In the genomic region with DNA sequence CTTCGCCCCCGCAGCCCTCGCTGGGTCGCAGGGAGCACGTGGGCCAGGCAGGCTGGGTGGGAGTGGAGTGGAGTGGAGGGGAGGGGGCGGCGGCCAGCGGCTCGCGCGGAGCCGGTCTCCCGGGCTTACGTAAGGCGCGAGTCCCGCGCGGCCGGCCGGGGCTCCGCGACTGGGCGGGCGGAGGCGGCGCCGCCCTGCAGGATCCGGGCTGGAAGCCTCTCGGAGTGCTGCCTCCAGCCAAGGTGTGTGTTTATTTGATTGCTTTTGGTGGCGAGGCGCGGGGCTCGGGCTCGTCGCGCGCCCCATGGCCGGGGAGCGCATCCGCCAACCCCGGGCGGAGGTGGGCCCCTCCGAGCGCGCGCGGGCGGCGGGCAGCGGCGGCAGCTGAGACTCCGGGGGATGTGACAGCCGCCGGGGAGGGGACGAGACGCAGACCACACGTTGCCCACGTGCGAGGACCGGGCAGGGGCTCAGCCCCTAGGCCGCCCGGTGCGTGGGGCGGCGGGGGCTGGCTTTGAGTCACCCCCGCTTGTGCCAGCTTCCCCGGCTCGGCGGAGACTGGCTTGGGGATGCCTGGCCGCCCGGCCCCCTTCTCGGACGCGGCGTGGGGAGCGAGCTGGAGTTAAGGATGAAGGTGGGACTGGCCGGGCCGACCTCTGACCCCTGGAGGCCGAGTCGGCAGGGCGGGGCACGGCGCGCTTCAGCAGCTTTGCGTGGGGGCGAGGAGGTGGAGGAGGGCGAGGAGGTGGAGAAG, we compare ENCODE assay signal across 8 cellular contexts. TPM values are rescaled to one million over a fixed set of nuclear protein-coding genes. Genes with fewer than 3 reads are reported as not detected.
DNase-seq lines count a peak whose midpoint lies in the region; ATAC-seq, FAIRE-seq and TF ChIP-seq lines count a peak whose summit lies in the region.

No MANE protein-coding gene starts in this region.

- peak; percentile 19 for ATAC-seq in WTC11
- ATAC-seq in effector memory CD8-positive, alpha-beta T cell (replicated peaks), result peak; percentile 43
- ATAC-seq in stimulated activated naive B cell treated with anti-CD40 and anti-IgM and Interleukin-4, amounts not matched to agents 10 μg/mL and 1 μg/mL and 100 μg/mL, for 72 hours (replicated peaks), result peak; percentile 48 to 61

- H3K27me3 ChIP-seq in KMS-11 (ENCODE audit: insufficient read depth, low read depth) (no peaks in the 10 kb centered on the region; the same call in 1 of the 2 replicates), mesenchymal stem cell (ENCODE audit: control insufficient read depth in 1 of 2, insufficient read depth in 1 of 2, low read length in 2 of 2) (peaks cover 0 to 5% of the 10 kb centered on the region in 2 experiments)

- peak overlapping the region; percentile 39 for H3K4me3 ChIP-seq in KMS-11 (IDR thresholded peaks at IDR 0.05; ENCODE audit: insufficient read depth, low read depth, low read length)
- peak overlapping the region; percentile 85 to 93 for H3K4me3 ChIP-seq in mesenchymal stem cell (ENCODE audit: insufficient read depth in 1 of 2, low read depth in 1 of 2, low read length in 2 of 2)

- H2BK12ac ChIP-seq in mesenchymal stem cell (ENCODE audit: low read length in 2 of 2), result no peak overlapping the region

- POLR2A ChIA-PET in WTC11 (lab: Charles Lee), result interaction anchor here (0.6 to 1.4 kb wide), 2 partner anchors 20 to 614 kb away, joined by 4 to 5 read pairs; no protein-coding TSS in a partner anchor

- peak overlapping the region in 1 of 2 experiments; percentile 42 for H3K4ac ChIP-seq in mesenchymal stem cell (ENCODE audit: low read depth in 1 of 2, low read length in 2 of 2)

- H3K79me2 ChIP-seq in KMS-11 (ENCODE audit: insufficient read depth, low read depth), result no peaks in the 10 kb centered on the region

- no peak overlapping the region for H2BK15ac ChIP-seq in mesenchymal stem cell (ENCODE audit: low read depth, poor library complexity, severe bottlenecking)

- H3K9me3 Mint-ChIP-seq in WTC11, result no peaks in the 10 kb centered on the region
- H3K9me3 Mint-ChIP-seq in effector memory CD8-positive, alpha-beta T cell, result no peaks in the 10 kb centered on the region
- no peaks in the 10 kb centered on the region for H3K9me3 Mint-ChIP-seq in stimulated activated naive B cell treated with anti-CD40 and anti-IgM and Interleukin-4, amounts not matched to agents 10 μg/mL and 1 μg/mL and 100 μg/mL, for 72 hours

- H4K91ac ChIP-seq in mesenchymal stem cell (ENCODE audit: low read length), result peak overlapping the region; percentile 64

- no peaks in the 10 kb centered on the region for H3K36me3 ChIP-seq in KMS-11 (ENCODE audit: insufficient read depth)
- H3K36me3 ChIP-seq in mesenchymal stem cell (ENCODE audit: control insufficient read depth in 1 of 2, insufficient read depth in 2 of 2, low read depth in 1 of 2, low read length in 2 of 2), result no peaks in the 10 kb centered on the region

- peaks cover 4% of the 10 kb centered on the region; the same call in 1 of the 2 replicates for H3K36me3 Mint-ChIP-seq in WTC11
- H3K36me3 Mint-ChIP-seq in effector memory CD8-positive, alpha-beta T cell (ENCODE audit: insufficient read depth), result no peaks in the 10 kb centered on the region
- no peaks in the 10 kb centered on the region for H3K36me3 Mint-ChIP-seq in stimulated activated naive B cell treated with anti-CD40 and anti-IgM and Interleukin-4, amounts not matched to agents 10 μg/mL and 1 μg/mL and 100 μg/mL, for 72 hours

- H4K8ac ChIP-seq in mesenchymal stem cell (ENCODE audit: low read length), result no peak overlapping the region

- H3K4me1 ChIP-seq in KMS-11 (ENCODE audit: low read depth, poor library complexity, severe bottlenecking), result peaks cover 8% of the 10 kb centered on the region
- H3K4me1 ChIP-seq in mesenchymal stem cell (ENCODE audit: control insufficient read depth, insufficient read depth, low read depth, low read length), result peaks cover 11% of the 10 kb centered on the region

- H4K20me1 ChIP-seq in KMS-11 (ENCODE audit: insufficient read depth), result no peaks in the 10 kb centered on the region

- no peak for TF ChIP-seq CTCF in KMS-11 (conservative IDR thresholded peaks at IDR 0.05; ENCODE audit: low read depth, low read length)
- TF ChIP-seq CTCF in WTC11 (IDR thresholded peaks at IDR 0.05), result no peak

- no peak overlapping the region for H2BK5ac ChIP-seq in mesenchymal stem cell (ENCODE audit: low read depth, low read length, poor library complexity, severe bottlenecking)

- H3K4me1 Mint-ChIP-seq in WTC11, result peaks cover 59% of the 10 kb centered on the region
- peaks cover 3 to 6% of the 10 kb centered on the region in 2 donors for H3K4me1 Mint-ChIP-seq in effector memory CD8-positive, alpha-beta T cell (ENCODE audit: low read depth in 2 of 2)
- peaks cover 9 to 11% of the 10 kb centered on the region in 2 donors for H3K4me1 Mint-ChIP-seq in stimulated activated naive B cell treated with anti-CD40 and anti-IgM and Interleukin-4, amounts not matched to agents 10 μg/mL and 1 μg/mL and 100 μg/mL, for 72 hours

- no peak overlapping the region for H3K27ac ChIP-seq in KMS-11
- no peak overlapping the region for H3K27ac ChIP-seq in mesenchymal stem cell (ENCODE audit: low read length, poor library complexity, severe bottlenecking)

- H3K4me2 ChIP-seq in KMS-11, result peak overlapping the region; percentile 78
- H3K4me2 ChIP-seq in mesenchymal stem cell (ENCODE audit: low read length, poor library complexity, severe bottlenecking), result peak overlapping the region; percentile 98

- TF ChIP-seq POLR2A in H54 (IDR thresholded peaks at IDR 0.05; ENCODE audit: low read depth, low read length), result no peak

- H3K27ac Mint-ChIP-seq in WTC11, result peak overlapping the region; percentile 91
- H3K27ac Mint-ChIP-seq in effector memory CD8-positive, alpha-beta T cell, result no peak overlapping the region
- peak overlapping the region; percentile 82 for H3K27ac Mint-ChIP-seq in stimulated activated naive B cell treated with anti-CD40 and anti-IgM and Interleukin-4, amounts not matched to agents 10 μg/mL and 1 μg/mL and 100 μg/mL, for 72 hours

- WGBS in mesenchymal stem cell, result 1% methylated on average over 49 of the region's 88 CpGs

- no peak overlapping the region for H2AK5ac ChIP-seq in mesenchymal stem cell (ENCODE audit: low read length, severe bottlenecking)

- peaks cover 13% of the 10 kb centered on the region for H3K27me3 Mint-ChIP-seq in WTC11 (ENCODE audit: low read depth)
- H3K27me3 Mint-ChIP-seq in effector memory CD8-positive, alpha-beta T cell, result peaks cover 57 to 62% of the 10 kb centered on the region in 2 donors
- H3K27me3 Mint-ChIP-seq in stimulated activated naive B cell treated with anti-CD40 and anti-IgM and Interleukin-4, amounts not matched to agents 10 μg/mL and 1 μg/mL and 100 μg/mL, for 72 hours, result peaks cover 41 to 48% of the 10 kb centered on the region in 2 donors

- DNase-seq in DMS153 (lab: John Stamatoyannopoulos, UW) (peak; percentile 31), DMS153 treated with DMSO at 0.1 percent for 48 hours (lab: John Stamatoyannopoulos, UW; ENCODE audit: unreplicated experiment) (no peak), H54 (ENCODE audit: insufficient read length, low spot score) (peak; percentile 59), WTC11 (ENCODE audit: low spot score) (peak; percentile 46), mesenchymal stem cell (peak; percentile 15)
- DNase-seq in effector memory CD8-positive, alpha-beta T cell, result peak in 1 of 3 experiments; percentile 3
- peak; percentile 24 for DNase-seq in stimulated activated naive B cell treated with anti-CD40 and anti-IgM and Interleukin-4, amounts not matched to agents 10 μg/mL and 1 μg/mL and 100 μg/mL, for 72 hours

- peak overlapping the region; percentile 82 for H3K4me3 Mint-ChIP-seq in WTC11
- peak overlapping the region; percentile 78 to 80 for H3K4me3 Mint-ChIP-seq in effector memory CD8-positive, alpha-beta T cell
- peak overlapping the region; percentile 87 to 88 for H3K4me3 Mint-ChIP-seq in stimulated activated naive B cell treated with anti-CD40 and anti-IgM and Interleukin-4, amounts not matched to agents 10 μg/mL and 1 μg/mL and 100 μg/mL, for 72 hours

- peak overlapping the region in 1 of 2 experiments; percentile 76 for H3K14ac ChIP-seq in mesenchymal stem cell (ENCODE audit: low read length in 2 of 2)

- peak overlapping the region; percentile 11 for H2BK120ac ChIP-seq in mesenchymal stem cell (ENCODE audit: low read depth, low read length)

- no peaks in the 10 kb centered on the region for H3K79me1 ChIP-seq in mesenchymal stem cell (replicated peaks; ENCODE audit: low read length, poor library complexity, severe bottlenecking)

- CTCF ChIA-PET in WTC11 (lab: Charles Lee), result interaction anchor here (1.2 kb wide), 1 partner anchor 62 kb away, joined by 3 read pairs; no protein-coding TSS in a partner anchor

- H2AFZ ChIP-seq in KMS-11 (ENCODE audit: low read depth), result peak overlapping the region; percentile 99
- peak overlapping the region; percentile 77 for H2AFZ ChIP-seq in mesenchymal stem cell (ENCODE audit: low read depth, low read length)

- no peak for FAIRE-seq in H54 (lab: Jason Lieb, UNC)

- H3K9me3 ChIP-seq in mesenchymal stem cell (ENCODE audit: control insufficient read depth, low read length), result no peaks in the 10 kb centered on the region

- H3K9ac ChIP-seq in KMS-11 (peak overlapping the region; percentile 53; the same call in 1 of the 2 replicates), mesenchymal stem cell (ENCODE audit: low read length) (peak overlapping the region; percentile 87)

- peak overlapping the region in 1 of 2 experiments; percentile 67 for H3K18ac ChIP-seq in mesenchymal stem cell (ENCODE audit: low read depth in 1 of 2, low read length in 2 of 2)

- peak overlapping the region in 1 of 2 experiments; percentile 88 for H3K23ac ChIP-seq in mesenchymal stem cell (ENCODE audit: low read length in 2 of 2)

TF ChIP-seq in WTC11, 78 proteins besides CTCF, POLR2A, EP300 and RAD21 (continues in another document):
- TF ChIP-seq E2F5 (CRISPR knock-in tag; IDR thresholded peaks at IDR 0.05), result 0 out of 2 replicates have a peak, but pooled peaks have one; percentile 34
- no peak for TF ChIP-seq GRHL2 (CRISPR knock-in tag; IDR thresholded peaks at IDR 0.05; ENCODE audit: insufficient replicate concordance, severe bottlenecking)
- no peak for TF ChIP-seq FOXK1 (CRISPR knock-in tag; IDR thresholded peaks at IDR 0.05)
- 0 out of 2 replicates have a peak, but pooled peaks have one; percentile 20 for TF ChIP-seq ZNF121 (CRISPR knock-in tag; IDR thresholded peaks at IDR 0.05)
- no peak for TF ChIP-seq EMX1 (CRISPR knock-in tag; IDR thresholded peaks at IDR 0.05)
- TF ChIP-seq JUN (CRISPR knock-in tag; IDR thresholded peaks at IDR 0.05), result no peak; the same call in 1 of the 2 replicates
- TF ChIP-seq GABPB1 (CRISPR knock-in tag; IDR thresholded peaks at IDR 0.05), result no peak

RNA-seq across cellular contexts. Expression of gene AK4, which starts 0.4 kb away (rescaled TPM):
- total RNA-seq in WTC11 (2021), result 169 to 180 TPM (median 172 TPM) in 3 replicates
- polyA plus RNA-seq in mesenchymal stem cell (2013, experiment 1 of 2), result 0.87 TPM
- 1.1 TPM for polyA plus RNA-seq in mesenchymal stem cell (2013, experiment 2 of 2)

Comparison
In these comparisons a context has a peak if more than half of its experiments do, and no peak if none do; other contexts are left out.
1. H3K27ac Mint-ChIP-seq: peak in WTC11 (single experiment) and stimulated activated naive B cell treated with anti-CD40 and anti-IgM and Interleukin-4, amounts not matched to agents 10 μg/mL and 1 μg/mL and 100 μg/mL, for 72 hours (single experiment); none in effector memory CD8-positive, alpha-beta T cell (0 of 2).
2. Peak in every context shown above with its lines, with median percentiles within 50 percentile points of each other: ATAC-seq and H3K4me3 Mint-ChIP-seq.